ENCODE assay signal across 8 cellular contexts in the genomic region with DNA sequence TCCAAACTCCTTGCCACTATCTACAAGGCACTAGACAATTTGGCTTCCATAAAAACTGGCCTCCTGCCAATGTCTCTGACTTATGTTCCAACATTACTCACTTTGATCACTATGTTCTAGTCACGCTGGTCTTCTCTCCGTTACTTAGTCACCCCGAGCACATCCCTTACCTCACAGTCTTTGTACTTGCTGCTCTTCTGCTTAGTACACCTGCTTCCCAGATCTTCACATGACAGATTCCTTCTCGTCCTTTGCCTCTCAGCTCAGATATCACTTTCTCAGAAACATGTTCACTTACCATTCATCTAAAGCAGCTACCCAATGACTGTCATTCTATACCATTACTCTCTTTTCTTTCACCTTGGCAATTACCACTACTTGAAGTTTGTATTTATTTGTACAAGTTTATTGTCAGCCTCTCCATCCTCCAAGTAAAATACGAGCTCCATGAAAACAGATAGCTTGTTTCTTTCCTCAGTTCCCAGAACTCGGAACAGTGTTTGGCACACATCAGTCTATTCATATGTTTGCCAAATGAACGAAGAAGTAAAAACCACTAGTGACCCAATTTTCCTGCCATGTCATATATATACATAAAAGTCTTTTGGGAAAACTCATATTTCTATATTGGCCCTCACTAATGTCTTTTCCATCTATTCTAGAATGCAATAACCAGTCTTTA. TPM values are rescaled to one million over a fixed set of nuclear protein-coding genes. Genes with fewer than 3 reads are reported as not detected.
A peak's percentile ranks its signal among the peaks of the same experiment; 100 is the strongest.
DNase-seq lines count a peak whose midpoint lies in the region; ATAC-seq, FAIRE-seq and TF ChIP-seq lines count a peak whose summit lies in the region.

No MANE protein-coding gene starts in this region.

- peak; percentile 70 for DNase-seq in AG08396 (ENCODE audit: low spot score)
- peak in 59 of 76 experiments; percentile 9 to 79 (median 51) for DNase-seq in HUDEP-2 (lab: John Stamatoyannopoulos, UW; ENCODE audit: unreplicated experiment in 76 of 76)
- peak; percentile 98 for DNase-seq in bronchial epithelial cell (ENCODE audit: low read depth)
- DNase-seq in medulla oblongata (ENCODE audit: extremely low spot score): peak; percentile 58
- no peak for DNase-seq in naive thymus-derived CD4-positive, alpha-beta T cell
- DNase-seq in activated T-helper 1 cell treated with anti-CD3 and anti-CD28 coated beads, Interleukin-12 subunit alpha, Interleukin-12 subunit beta, Interleukin-2, Interleukin-4 antibody, amounts not matched to agents 30 ng/mL and 10 ng/mL and 1 ng/mL, durations not matched to agents 14 hours and 24 hours and 36 hours (ENCODE audit: low spot score): no peak
- no peak for DNase-seq in NCI-H526 treated with DMSO at 0.1 percent for 48 hours (lab: John Stamatoyannopoulos, UW)
- no peak for DNase-seq in NCI-H82 treated with DMSO at 0.1 percent for 48 hours (lab: John Stamatoyannopoulos, UW; ENCODE audit: unreplicated experiment)

- no peak for TF ChIP-seq CTCF in bronchial epithelial cell (IDR thresholded peaks at IDR 0.05; ENCODE audit: insufficient read depth, low read length, severe bottlenecking)

- peaks cover 0 to 2% (median 0%) of the 10 kb centered on the region in 5 donors for H3K27me3 Mint-ChIP-seq in naive thymus-derived CD4-positive, alpha-beta T cell
- peaks cover 4% of the 10 kb centered on the region for H3K27me3 Mint-ChIP-seq in activated T-helper 1 cell treated with anti-CD3 and anti-CD28 coated beads, Interleukin-12 subunit alpha, Interleukin-12 subunit beta, Interleukin-2, Interleukin-4 antibody, amounts not matched to agents 30 ng/mL and 10 ng/mL and 1 ng/mL, durations not matched to agents 14 hours and 24 hours and 36 hours (ENCODE audit: insufficient read depth)

- intact Hi-C loops in naive thymus-derived CD4-positive, alpha-beta T cell (cut with micrococcal nuclease): loop anchor here in 1 of 2 donors (10.0 kb wide), 1 partner anchor 129 kb away; no protein-coding TSS in a partner anchor
- intact Hi-C loops in activated T-helper 1 cell treated with anti-CD3 and anti-CD28 coated beads, Interleukin-12 subunit alpha, Interleukin-12 subunit beta, Interleukin-2, Interleukin-4 antibody, amounts not matched to agents 30 ng/mL and 10 ng/mL and 1 ng/mL, durations not matched to agents 14 hours and 24 hours and 36 hours (cut with micrococcal nuclease): no loop called here

- peaks cover 0 to 8% (median 0%) of the 10 kb centered on the region in 7 donors for H3K4me1 Mint-ChIP-seq in naive thymus-derived CD4-positive, alpha-beta T cell
- H3K4me1 Mint-ChIP-seq in activated T-helper 1 cell treated with anti-CD3 and anti-CD28 coated beads, Interleukin-12 subunit alpha, Interleukin-12 subunit beta, Interleukin-2, Interleukin-4 antibody, amounts not matched to agents 30 ng/mL and 10 ng/mL and 1 ng/mL, durations not matched to agents 14 hours and 24 hours and 36 hours (ENCODE audit: low read depth): no peaks in the 10 kb centered on the region

- no peaks in the 10 kb centered on the region for H3K9me3 ChIP-seq in naive thymus-derived CD4-positive, alpha-beta T cell (ENCODE audit: control insufficient read depth in 2 of 3, low read length in 3 of 3)

- CTCF ChIA-PET in naive thymus-derived CD4-positive, alpha-beta T cell (lab: Charles Lee): interaction anchor here (1.0 kb wide), 1 partner anchor 138 kb away, joined by 3 read pairs; no protein-coding TSS in a partner anchor

- no peaks in the 10 kb centered on the region for H3K27me3 ChIP-seq in bronchial epithelial cell (ENCODE audit: control insufficient read depth, insufficient read depth, low read length)
- H3K27me3 ChIP-seq in naive thymus-derived CD4-positive, alpha-beta T cell (ENCODE audit: control insufficient read depth in 2 of 2, insufficient read depth in 2 of 2, low read length in 2 of 2): no peaks in the 10 kb centered on the region

- H3K27ac Mint-ChIP-seq in naive thymus-derived CD4-positive, alpha-beta T cell: no peak overlapping the region
- H3K27ac Mint-ChIP-seq in activated T-helper 1 cell treated with anti-CD3 and anti-CD28 coated beads, Interleukin-12 subunit alpha, Interleukin-12 subunit beta, Interleukin-2, Interleukin-4 antibody, amounts not matched to agents 30 ng/mL and 10 ng/mL and 1 ng/mL, durations not matched to agents 14 hours and 24 hours and 36 hours: no peak overlapping the region

- POLR2A ChIA-PET in naive thymus-derived CD4-positive, alpha-beta T cell (lab: Charles Lee): no interaction called here

- H3K27ac ChIP-seq in naive thymus-derived CD4-positive, alpha-beta T cell (ENCODE audit: low read depth, low read length): no peak overlapping the region

- ATAC-seq in naive thymus-derived CD4-positive, alpha-beta T cell: no peak

- FAIRE-seq in bronchial epithelial cell (lab: Jason Lieb, UNC): peak; percentile 82

- no peaks in the 10 kb centered on the region for H3K9me3 Mint-ChIP-seq in naive thymus-derived CD4-positive, alpha-beta T cell
- no peaks in the 10 kb centered on the region for H3K9me3 Mint-ChIP-seq in activated T-helper 1 cell treated with anti-CD3 and anti-CD28 coated beads, Interleukin-12 subunit alpha, Interleukin-12 subunit beta, Interleukin-2, Interleukin-4 antibody, amounts not matched to agents 30 ng/mL and 10 ng/mL and 1 ng/mL, durations not matched to agents 14 hours and 24 hours and 36 hours

- peaks cover 7% of the 10 kb centered on the region for H3K36me3 ChIP-seq in bronchial epithelial cell (ENCODE audit: control insufficient read depth, insufficient read depth, low read length)
- peaks cover 0 to 5% (median 4%) of the 10 kb centered on the region in 3 experiments for H3K36me3 ChIP-seq in naive thymus-derived CD4-positive, alpha-beta T cell (ENCODE audit: control insufficient read depth in 2 of 3, insufficient read depth in 3 of 3, low read length in 3 of 3)

- H3K4me3 ChIP-seq in bronchial epithelial cell (ENCODE audit: low read depth, low read length): no peak overlapping the region
- H3K4me3 ChIP-seq in naive thymus-derived CD4-positive, alpha-beta T cell (ENCODE audit: low read length): no peak overlapping the region

- H3K36me3 Mint-ChIP-seq in naive thymus-derived CD4-positive, alpha-beta T cell: peaks cover 0 to 39% (median 23%) of the 10 kb centered on the region in 5 donors
- no peaks in the 10 kb centered on the region for H3K36me3 Mint-ChIP-seq in activated T-helper 1 cell treated with anti-CD3 and anti-CD28 coated beads, Interleukin-12 subunit alpha, Interleukin-12 subunit beta, Interleukin-2, Interleukin-4 antibody, amounts not matched to agents 30 ng/mL and 10 ng/mL and 1 ng/mL, durations not matched to agents 14 hours and 24 hours and 36 hours (ENCODE audit: low read depth)

- H3K4me1 ChIP-seq in naive thymus-derived CD4-positive, alpha-beta T cell (ENCODE audit: control insufficient read depth in 2 of 2, insufficient read depth in 2 of 2, low read length in 2 of 2): no peaks in the 10 kb centered on the region

- H3K4me3 Mint-ChIP-seq in naive thymus-derived CD4-positive, alpha-beta T cell: no peak overlapping the region
- no peak overlapping the region for H3K4me3 Mint-ChIP-seq in activated T-helper 1 cell treated with anti-CD3 and anti-CD28 coated beads, Interleukin-12 subunit alpha, Interleukin-12 subunit beta, Interleukin-2, Interleukin-4 antibody, amounts not matched to agents 30 ng/mL and 10 ng/mL and 1 ng/mL, durations not matched to agents 14 hours and 24 hours and 36 hours

RNA-seq across cellular contexts. Expression of a gene that starts 5.9 kb away (rescaled TPM):
- total RNA-seq in bronchial epithelial cell: 7.1 and 9.6 TPM in 2 replicates
- 10 to 100 TPM in 1 of 5 experiments, 1 to 10 TPM in 4; 6.8 to 10.8 (median 8.0) TPM for total RNA-seq in naive thymus-derived CD4-positive, alpha-beta T cell
- polyA plus RNA-seq in naive thymus-derived CD4-positive, alpha-beta T cell: 1 to 10 TPM; 1.8 to 3.6 TPM
- total RNA-seq in activated T-helper 1 cell treated with anti-CD3 and anti-CD28 coated beads, Interleukin-12 subunit alpha, Interleukin-12 subunit beta, Interleukin-2, Interleukin-4 antibody, amounts not matched to agents 30 ng/mL and 10 ng/mL and 1 ng/mL, durations not matched to agents 14 hours and 24 hours and 36 hours: 4.3 and 6.2 TPM in 2 replicates

Comparison
In these comparisons a context has a peak if more than half of its experiments do, and no peak if none do; other contexts are left out.
1. DNase-seq: peak in AG08396 (single experiment), HUDEP-2 (59 of 76), bronchial epithelial cell (single experiment) and medulla oblongata (single experiment); none in naive thymus-derived CD4-positive, alpha-beta T cell (0 of 9), activated T-helper 1 cell treated with anti-CD3 and anti-CD28 coated beads, Interleukin-12 subunit alpha, Interleukin-12 subunit beta, Interleukin-2, Interleukin-4 antibody, amounts not matched to agents 30 ng/mL and 10 ng/mL and 1 ng/mL, durations not matched to agents 14 hours and 24 hours and 36 hours (single experiment), NCI-H526 treated with DMSO at 0.1 percent for 48 hours (single experiment) and NCI-H82 treated with DMSO at 0.1 percent for 48 hours (single experiment).